Comparison of ENCODE assay signal across 20 cellular contexts in the genomic region with DNA sequence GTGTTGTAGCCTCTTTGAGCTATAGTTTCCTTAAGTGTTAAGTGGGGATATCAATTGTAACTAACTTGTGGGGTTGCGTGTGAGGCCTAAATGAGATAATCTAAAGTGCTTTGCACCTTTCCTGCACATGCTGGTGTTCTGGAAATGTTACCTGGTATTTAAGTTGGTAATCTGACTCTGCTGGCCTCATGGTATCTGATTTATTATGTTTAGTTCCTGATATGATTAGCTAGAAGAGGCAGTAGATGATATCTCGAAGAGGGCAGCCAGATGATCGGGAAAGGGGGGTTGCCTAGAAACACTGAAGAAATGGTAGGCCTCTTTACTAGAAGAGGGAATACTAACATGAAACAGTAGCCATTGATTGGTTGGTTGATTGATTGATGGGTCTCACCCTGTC.
DNase-seq lines count a peak whose midpoint lies in the region; ATAC-seq and TF ChIP-seq lines count a peak whose summit lies in the region.
"Had no signal": no experiment of that assay in that cellular context is flagged by ENCODE, and none has a peak within 500 bp of the region (broad histone marks: within the 10 kb centered on the region; RNA-seq: fewer than 3 reads in every experiment).

No MANE protein-coding gene starts in this region.

- H3K27me3 Mint-ChIP-seq in central memory CD8-positive, alpha-beta T cell: no peaks in the 10 kb centered on the region
- H3K27me3 Mint-ChIP-seq: B cell; CD4-positive, alpha-beta T cell; CD8-positive, alpha-beta memory T cell had no signal

- peaks cover 19% of the 10 kb centered on the region for H3K36me3 Mint-ChIP-seq in central memory CD8-positive, alpha-beta T cell (ENCODE audit: insufficient read depth)

- no peak overlapping the region for H3K4me3 Mint-ChIP-seq in central memory CD8-positive, alpha-beta T cell
- H3K4me3 Mint-ChIP-seq: B cell; CD4-positive, alpha-beta T cell; CD8-positive, alpha-beta memory T cell; GM23338; H9; HFFc6 had no signal

- H4K20me1 ChIP-seq in SK-N-SH (ENCODE audit: insufficient read depth): no peaks in the 10 kb centered on the region
- H4K20me1 ChIP-seq in osteoblast (ENCODE audit: insufficient read depth, low read length): no peaks in the 10 kb centered on the region
- H4K20me1 ChIP-seq: BLaER1 had no signal

- no peak for TF ChIP-seq RAD21 in SK-N-SH (IDR thresholded peaks at IDR 0.05; ENCODE audit: low read length)

- TF ChIP-seq EP300 in SK-N-SH (IDR thresholded peaks at IDR 0.05; ENCODE audit: borderline replicate concordance in 1 of 2, low read depth in 1 of 2, low read length in 1 of 2): peak in 1 of 2 experiments; percentile 9; a peak in 1 of 4 replicates

- POLR2A ChIA-PET in SK-N-SH (lab: Yijun Ruan, JAX): no interaction called here
- POLR2A ChIA-PET in HEK293T (lab: Yijun Ruan, JAX): no interaction called here

- H3K4me1 Mint-ChIP-seq in central memory CD8-positive, alpha-beta T cell: peaks cover 14% of the 10 kb centered on the region
- H3K4me1 Mint-ChIP-seq: B cell had no signal

- no peaks in the 10 kb centered on the region for H3K9me3 Mint-ChIP-seq in central memory CD8-positive, alpha-beta T cell
- H3K9me3 Mint-ChIP-seq: CD4-positive, alpha-beta T cell; CD8-positive, alpha-beta memory T cell; GM23338; H9; HFFc6 had no signal

- H3K4me3 ChIP-seq in SK-N-SH (ENCODE audit: low read depth in 2 of 2, low read length in 1 of 2): no peak overlapping the region
- no peak overlapping the region for H3K4me3 ChIP-seq in osteoblast (ENCODE audit: insufficient read depth, low read length)
- H3K4me3 ChIP-seq: BLaER1, GM23338 had no signal

- H3K36me3 ChIP-seq in SK-N-SH (replicated peaks in 1 of 2; ENCODE audit: control insufficient read depth in 1 of 2, insufficient read depth in 2 of 2, low read length in 1 of 2) (peaks cover 2 to 4% of the 10 kb centered on the region in 2 experiments), osteoblast (ENCODE audit: insufficient read depth, low read length) (peaks cover 3% of the 10 kb centered on the region)

- H3K27ac Mint-ChIP-seq in central memory CD8-positive, alpha-beta T cell (ENCODE audit: low read depth): peak overlapping the region; percentile 3
- H3K27ac Mint-ChIP-seq: B cell; CD4-positive, alpha-beta T cell; GM23338; H9; HFFc6 had no signal

- 87% methylated on average over 3 of the region's 3 CpGs for WGBS in SK-N-SH (ENCODE audit: low lambda C conversion rate)

- TF ChIP-seq CTCF in SK-N-SH (IDR thresholded peaks at IDR 0.05) (no peak), osteoblast (IDR thresholded peaks at IDR 0.05; ENCODE audit: extremely low read depth, low read depth, low read length) (no peak)

- no peaks in the 10 kb centered on the region for H3K9me2 ChIP-seq in SK-N-SH

- H3K9ac ChIP-seq in SK-N-SH: no peak overlapping the region
- H3K9ac ChIP-seq: BLaER1 had no signal

- H3F3A ChIP-seq in SK-N-SH (replicated peaks; ENCODE audit: insufficient read depth): no peaks in the 10 kb centered on the region

- H3K27ac ChIP-seq in SK-N-SH (ENCODE audit: low read depth in 2 of 2, low read length in 1 of 2) (no peak overlapping the region), osteoblast (ENCODE audit: low read depth, low read length) (no peak overlapping the region), substantia nigra (ENCODE audit: low read depth, low read length, poor library complexity, severe bottlenecking) (no peak overlapping the region)
- H3K27ac ChIP-seq: 22Rv1, BLaER1, C4-2B had no signal

- H3K4me2 ChIP-seq in SK-N-SH (no peak overlapping the region), osteoblast (ENCODE audit: insufficient read depth, low read length) (no peak overlapping the region)
- H3K4me2 ChIP-seq: BLaER1, GM23338 had no signal

- H3K79me2 ChIP-seq in SK-N-SH (ENCODE audit: insufficient read depth) (no peaks in the 10 kb centered on the region), osteoblast (ENCODE audit: insufficient read depth, low read length) (no peaks in the 10 kb centered on the region)

- no peak for ATAC-seq in SK-N-SH treated with all-trans-retinoic acid at 6 μM for 48 hours
- no peak for ATAC-seq in central memory CD8-positive, alpha-beta T cell (replicated peaks; ENCODE audit: extremely low read depth, poor library complexity, severe bottlenecking)
- ATAC-seq: GM23338, HCT116 had no signal

- H3K9me3 ChIP-seq in SK-N-SH (no peaks in the 10 kb centered on the region), osteoblast (ENCODE audit: low read depth, low read length) (no peaks in the 10 kb centered on the region)

- no peaks in the 10 kb centered on the region for H3K27me3 ChIP-seq in SK-N-SH (ENCODE audit: insufficient read depth)
- no peaks in the 10 kb centered on the region for H3K27me3 ChIP-seq in osteoblast (ENCODE audit: insufficient read depth, low read length)
- H3K27me3 ChIP-seq: BLaER1 had no signal

- DNase-seq in SK-N-SH (no peak), HEK293T (ENCODE audit: extremely low spot score) (no peak), osteoblast (ENCODE audit: insufficient read length, low spot score, missing footprints) (peak; percentile 15), substantia nigra (lab: John Stamatoyannopoulos, UW) (no peak), DMS114 treated with DMSO at 0.1 percent for 48 hours (lab: John Stamatoyannopoulos, UW; ENCODE audit: unreplicated experiment) (no peak)
- no peak for DNase-seq in central memory CD8-positive, alpha-beta T cell (ENCODE audit: low spot score in 2 of 2)
- no peak for DNase-seq in activated CD8-positive, alpha-beta memory T cell treated with anti-CD3 and anti-CD28 coated beads for 24 hours
- DNase-seq: CD4-positive, alpha-beta T cell; CD8-positive, alpha-beta memory T cell; DMS 273 treated with DMSO at 0.1 percent for 48 hours; DND-41; H9; HFFc6 had no signal

- no peak overlapping the region for H2AFZ ChIP-seq in SK-N-SH (ENCODE audit: low read depth)
- H2AFZ ChIP-seq in osteoblast (ENCODE audit: low read length): no peak overlapping the region
- H2AFZ ChIP-seq: GM23338 had no signal

- CTCF ChIA-PET in SK-N-SH (lab: Yijun Ruan, JAX): interaction anchor here (2.2 kb wide), 1 partner anchor 89 kb away, joined by 8 read pairs; no protein-coding TSS in a partner anchor
- CTCF ChIA-PET in HEK293T (lab: Yijun Ruan, JAX): no interaction called here

- H3K4me1 ChIP-seq in SK-N-SH (ENCODE audit: control insufficient read depth in 1 of 2, insufficient read depth in 2 of 2, low read depth in 1 of 2, low read length in 1 of 2) (peaks cover 0 to 10% of the 10 kb centered on the region in 2 experiments; a peak in 1 of 4 replicates), osteoblast (ENCODE audit: insufficient read depth, low read length) (peaks cover 13% of the 10 kb centered on the region)

TF ChIP-seq in SK-N-SH, 30 proteins besides CTCF, POLR2A, EP300 and RAD21:
- peak; percentile 66 for TF ChIP-seq GATA2 (CRISPR knock-in tag; IDR thresholded peaks at IDR 0.05)
- no peak for TF ChIP-seq YY1 (IDR thresholded peaks at IDR 0.05; ENCODE audit: low read depth)
- TF ChIP-seq, protein P1, sequence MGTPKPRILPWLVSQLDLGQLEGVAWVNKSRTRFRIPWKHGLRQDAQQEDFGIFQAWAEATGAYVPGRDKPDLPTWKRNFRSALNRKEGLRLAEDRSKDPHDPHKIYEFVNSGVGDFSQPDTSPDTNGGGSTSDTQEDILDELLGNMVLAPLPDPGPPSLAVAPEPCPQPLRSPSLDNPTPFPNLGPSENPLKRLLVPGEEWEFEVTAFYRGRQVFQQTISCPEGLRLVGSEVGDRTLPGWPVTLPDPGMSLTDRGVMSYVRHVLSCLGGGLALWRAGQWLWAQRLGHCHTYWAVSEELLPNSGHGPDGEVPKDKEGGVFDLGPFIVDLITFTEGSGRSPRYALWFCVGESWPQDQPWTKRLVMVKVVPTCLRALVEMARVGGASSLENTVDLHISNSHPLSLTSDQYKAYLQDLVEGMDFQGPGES (IDR thresholded peaks at IDR 0.05; ENCODE audit: low read depth, low read length): no peak
- no peak for TF ChIP-seq MXI1 (IDR thresholded peaks at IDR 0.05; ENCODE audit: low read depth, low read length)
TF ChIP-seq in SK-N-SH: peak in this region for 1.

TF ChIP-seq in SK-N-SH treated with all-trans-retinoic acid at 6 μM for 48 hours, 23 proteins besides CTCF, POLR2A, EP300 and RAD21:
- TF ChIP-seq, protein P2, sequence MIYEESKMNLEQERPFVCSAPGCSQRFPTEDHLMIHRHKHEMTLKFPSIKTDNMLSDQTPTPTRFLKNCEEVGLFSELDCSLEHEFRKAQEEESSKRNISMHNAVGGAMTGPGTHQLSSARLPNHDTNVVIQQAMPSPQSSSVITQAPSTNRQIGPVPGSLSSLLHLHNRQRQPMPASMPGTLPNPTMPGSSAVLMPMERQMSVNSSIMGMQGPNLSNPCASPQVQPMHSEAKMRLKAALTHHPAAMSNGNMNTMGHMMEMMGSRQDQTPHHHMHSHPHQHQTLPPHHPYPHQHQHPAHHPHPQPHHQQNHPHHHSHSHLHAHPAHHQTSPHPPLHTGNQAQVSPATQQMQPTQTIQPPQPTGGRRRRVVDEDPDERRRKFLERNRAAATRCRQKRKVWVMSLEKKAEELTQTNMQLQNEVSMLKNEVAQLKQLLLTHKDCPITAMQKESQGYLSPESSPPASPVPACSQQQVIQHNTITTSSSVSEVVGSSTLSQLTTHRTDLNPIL (CRISPR knock-in tag; IDR thresholded peaks at IDR 0.05; ENCODE audit: low read depth): no peak
- no peak for TF ChIP-seq ZNF8 (CRISPR knock-in tag; IDR thresholded peaks at IDR 0.05)

TF ChIP-seq in HEK293T, 16 proteins besides CTCF, POLR2A, EP300 and RAD21:
- no peak for TF ChIP-seq CTBP1 (IDR thresholded peaks at IDR 0.05; ENCODE audit: borderline replicate concordance)
- TF ChIP-seq, protein P3, sequence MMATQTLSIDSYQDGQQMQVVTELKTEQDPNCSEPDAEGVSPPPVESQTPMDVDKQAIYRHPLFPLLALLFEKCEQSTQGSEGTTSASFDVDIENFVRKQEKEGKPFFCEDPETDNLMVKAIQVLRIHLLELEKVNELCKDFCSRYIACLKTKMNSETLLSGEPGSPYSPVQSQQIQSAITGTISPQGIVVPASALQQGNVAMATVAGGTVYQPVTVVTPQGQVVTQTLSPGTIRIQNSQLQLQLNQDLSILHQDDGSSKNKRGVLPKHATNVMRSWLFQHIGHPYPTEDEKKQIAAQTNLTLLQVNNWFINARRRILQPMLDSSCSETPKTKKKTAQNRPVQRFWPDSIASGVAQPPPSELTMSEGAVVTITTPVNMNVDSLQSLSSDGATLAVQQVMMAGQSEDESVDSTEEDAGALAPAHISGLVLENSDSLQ (IDR thresholded peaks at IDR 0.05): peak; percentile 37; the same call in 1 of the 2 replicates
